ENCODE assay signal across 2 cellular contexts in the genomic region with DNA sequence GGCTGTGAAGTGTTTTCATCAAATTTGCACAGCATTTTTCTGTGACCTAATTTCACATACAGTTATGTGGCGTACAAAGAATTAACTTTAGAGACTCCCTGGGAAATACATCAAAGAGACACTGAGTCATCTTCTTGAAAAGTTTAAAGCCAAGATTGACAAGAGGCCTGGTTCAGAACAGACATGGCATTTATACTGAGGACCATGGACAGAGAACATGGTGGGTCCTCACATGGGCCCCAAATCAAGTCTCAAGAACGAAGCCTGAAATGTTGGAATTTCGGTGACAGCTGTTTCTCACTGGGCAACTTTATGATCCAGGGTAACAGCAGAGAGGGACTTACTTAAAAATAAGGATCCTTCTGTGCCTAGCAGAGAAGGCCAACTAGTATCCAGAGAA.
TF ChIP-seq lines count a peak whose summit lies in the region.

No MANE protein-coding gene starts in this region.

TF ChIP-seq in liver, 16 proteins besides CTCF, POLR2A, EP300 and RAD21 (continued from another document):
- TF ChIP-seq, protein P1, sequence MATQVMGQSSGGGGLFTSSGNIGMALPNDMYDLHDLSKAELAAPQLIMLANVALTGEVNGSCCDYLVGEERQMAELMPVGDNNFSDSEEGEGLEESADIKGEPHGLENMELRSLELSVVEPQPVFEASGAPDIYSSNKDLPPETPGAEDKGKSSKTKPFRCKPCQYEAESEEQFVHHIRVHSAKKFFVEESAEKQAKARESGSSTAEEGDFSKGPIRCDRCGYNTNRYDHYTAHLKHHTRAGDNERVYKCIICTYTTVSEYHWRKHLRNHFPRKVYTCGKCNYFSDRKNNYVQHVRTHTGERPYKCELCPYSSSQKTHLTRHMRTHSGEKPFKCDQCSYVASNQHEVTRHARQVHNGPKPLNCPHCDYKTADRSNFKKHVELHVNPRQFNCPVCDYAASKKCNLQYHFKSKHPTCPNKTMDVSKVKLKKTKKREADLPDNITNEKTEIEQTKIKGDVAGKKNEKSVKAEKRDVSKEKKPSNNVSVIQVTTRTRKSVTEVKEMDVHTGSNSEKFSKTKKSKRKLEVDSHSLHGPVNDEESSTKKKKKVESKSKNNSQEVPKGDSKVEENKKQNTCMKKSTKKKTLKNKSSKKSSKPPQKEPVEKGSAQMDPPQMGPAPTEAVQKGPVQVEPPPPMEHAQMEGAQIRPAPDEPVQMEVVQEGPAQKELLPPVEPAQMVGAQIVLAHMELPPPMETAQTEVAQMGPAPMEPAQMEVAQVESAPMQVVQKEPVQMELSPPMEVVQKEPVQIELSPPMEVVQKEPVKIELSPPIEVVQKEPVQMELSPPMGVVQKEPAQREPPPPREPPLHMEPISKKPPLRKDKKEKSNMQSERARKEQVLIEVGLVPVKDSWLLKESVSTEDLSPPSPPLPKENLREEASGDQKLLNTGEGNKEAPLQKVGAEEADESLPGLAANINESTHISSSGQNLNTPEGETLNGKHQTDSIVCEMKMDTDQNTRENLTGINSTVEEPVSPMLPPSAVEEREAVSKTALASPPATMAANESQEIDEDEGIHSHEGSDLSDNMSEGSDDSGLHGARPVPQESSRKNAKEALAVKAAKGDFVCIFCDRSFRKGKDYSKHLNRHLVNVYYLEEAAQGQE (IDR thresholded peaks at IDR 0.05), result peak; percentile 94

TF ChIP-seq in HepG2, 621 proteins besides CTCF, POLR2A, EP300 and RAD21 (continued from another document):
- TF ChIP-seq, protein P1 (IDR thresholded peaks at IDR 0.05; ENCODE audit: borderline replicate concordance in 1 of 2, low read depth in 1 of 2, low read length in 2 of 2), result 0 out of 4 replicates have a peak, but pooled peaks of 1 of the 2 experiments have one; percentile 24
